ENCODE assay signal across 9 cellular contexts in genomic region chr5:10201223-10201868, GRCh38. TPM values are rescaled to one million over a fixed set of nuclear protein-coding genes. Genes with fewer than 3 reads are reported as not detected.
DNase-seq lines count a peak whose midpoint lies in the region; ATAC-seq and TF ChIP-seq lines count a peak whose summit lies in the region.
"Had no signal": no experiment of that assay in that cellular context is flagged by ENCODE, and none has a peak within 500 bp of the region (broad histone marks: within the 10 kb centered on the region; RNA-seq: fewer than 3 reads in every experiment).

No MANE protein-coding gene starts in this region.

- in situ Hi-C loops in GM13977 (cut with MboI; ENCODE audit: low pct_unique_long_range_greater_than_20kb, low sequenced_read_pairs, unreplicated experiment): no loop called here

- POLR2A ChIA-PET in AG04449 (lab: Yijun Ruan, JAX): no interaction called here

- TF ChIP-seq CTCF in AG04449 (IDR thresholded peaks at IDR 0.05; ENCODE audit: insufficient read depth, low read length, missing control alignments): peak; percentile 34
- TF ChIP-seq CTCF in GM13977 (IDR thresholded peaks at IDR 0.05; ENCODE audit: extremely low read depth, insufficient read depth, missing control alignments): peak; percentile 30
- TF ChIP-seq CTCF in fibroblast of villous mesenchyme (IDR thresholded peaks at IDR 0.05; ENCODE audit: insufficient read depth, low read depth, low read length): peak; percentile 53

- CTCF ChIA-PET in AG04449 (lab: Yijun Ruan, JAX): interaction anchor here (1.1 to 1.9 kb wide), 3 partner anchors 9 to 61 kb away, joined by 3 to 7 read pairs (median 4); no protein-coding TSS in a partner anchor

- no peak overlapping the region for H3K4me3 ChIP-seq in AG04449 (ENCODE audit: low read depth, low read length)
- no peak overlapping the region for H3K4me3 ChIP-seq in fibroblast of villous mesenchyme (ENCODE audit: low read depth, low read length)

- ATAC-seq in GM21723 (IDR thresholded peaks at IDR 0.05; ENCODE audit: unreplicated experiment) (no peak), GM18868 (IDR thresholded peaks at IDR 0.05; ENCODE audit: unreplicated experiment) (no peak)

- DNase-seq in AG04449 (ENCODE audit: low read depth, low spot score): no peak
- DNase-seq in GM13977 (ENCODE audit: low spot score): no peak
- peak; percentile 38 for DNase-seq in OCI-M1 (lab: John Stamatoyannopoulos, UW)
- DNase-seq in fibroblast of villous mesenchyme (ENCODE audit: low read depth): peak; percentile 14
- no peak for DNase-seq in GOT3 (lab: John Stamatoyannopoulos, UW)
- DNase-seq in LoVo (ENCODE audit: low spot score): no peak
- DNase-seq: activated CD4-positive, alpha-beta T cell treated with anti-CD3 and anti-CD28 coated beads for 4 hours had no signal

RNA-seq across cellular contexts. Expression of gene ATPSCKMT, which starts 48.3 kb away (rescaled TPM):
- total RNA-seq in fibroblast of villous mesenchyme: 13.2 and 16.8 TPM in 2 replicates

RNA-seq across cellular contexts. Expression of gene CCT5, which starts 48.7 kb away (rescaled TPM):
- total RNA-seq in fibroblast of villous mesenchyme: 313 and 425 TPM in 2 replicates

Comparison
In these comparisons a context has a peak if more than half of its experiments do, and no peak if none do; other contexts are left out.
1. DNase-seq: peak in OCI-M1 (single experiment) and fibroblast of villous mesenchyme (single experiment); none in AG04449 (single experiment), GM13977 (single experiment), GOT3 (single experiment) and LoVo (single experiment).
2. Peak in every context shown above with its lines, with median percentiles within 50 percentile points of each other: CTCF ChIP-seq.